Comparison of ENCODE assay signal across 9 cellular contexts in the genomic region with DNA sequence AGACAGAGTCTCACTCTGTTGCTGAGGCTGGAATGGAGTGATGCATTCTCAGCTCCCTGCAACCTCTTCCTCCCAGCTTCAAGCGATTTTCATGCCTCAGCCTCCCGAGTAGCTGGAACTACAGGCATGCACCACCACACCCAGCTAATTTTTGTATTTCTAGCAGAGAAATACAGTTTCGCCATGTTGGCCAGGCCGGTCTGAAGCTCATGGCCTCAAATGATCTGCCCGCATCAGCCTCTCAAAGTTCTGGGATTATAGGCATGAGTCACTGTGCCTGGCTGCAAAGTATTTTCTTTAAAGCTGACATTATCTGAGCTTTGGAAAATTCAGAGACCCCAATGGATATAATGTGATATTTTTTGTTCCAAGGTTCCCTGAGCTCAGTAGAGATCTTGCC. TPM values are rescaled to one million over a fixed set of nuclear protein-coding genes. Genes with fewer than 3 reads are reported as not detected.
"Had no signal": no experiment of that assay in that cellular context is flagged by ENCODE, and none has a peak within 500 bp of the region (broad histone marks: within the 10 kb centered on the region; RNA-seq: fewer than 3 reads in every experiment).

No MANE protein-coding gene starts in this region.

- DNase-seq: IMR-90, KBM-7, KG1 had no signal

- H3K27ac Mint-ChIP-seq: IgD-negative memory B cell had no signal

- H3K4me3 Mint-ChIP-seq: IgD-negative memory B cell had no signal

- H3K27ac ChIP-seq: HL-60 had no signal

- ATAC-seq: HepG2, K562 had no signal

- H3K4me3 ChIP-seq: K562 had no signal

RNA-seq across cellular contexts. Expression of a gene that starts 31.1 kb away (rescaled TPM):
- total RNA-seq: HT-29, HT1080, IMR-90, K562 had no signal
- polyA plus RNA-seq: IgD-negative memory B cell, IMR-90, K562 had no signal

RNA-seq across cellular contexts. Expression of a gene that starts 58.2 kb away (rescaled TPM):
- polyA plus RNA-seq: HepG2, IgD-negative memory B cell had no signal
